ENCODE assay signal across 11 cellular contexts in genomic region chr12:62808166-62808879, GRCh38.
DNase-seq lines count a peak whose midpoint lies in the region; ATAC-seq and TF ChIP-seq lines count a peak whose summit lies in the region.
"Had no signal": no experiment of that assay in that cellular context is flagged by ENCODE, and none has a peak within 500 bp of the region (broad histone marks: within the 10 kb centered on the region; RNA-seq: fewer than 3 reads in every experiment).

No MANE protein-coding gene starts in this region.

- H3K4me1 ChIP-seq in HAP-1: peaks cover 3% of the 10 kb centered on the region; the same call in 1 of the 2 replicates
- H3K4me1 ChIP-seq in psoas muscle: no peaks in the 10 kb centered on the region
- H3K4me1 ChIP-seq in body of pancreas: peaks cover 5% of the 10 kb centered on the region

- TF ChIP-seq POLR2A in GM18505 (IDR thresholded peaks at IDR 0.05; ENCODE audit: borderline replicate concordance, extremely low read depth, insufficient read depth, insufficient read length) (no peak), body of pancreas (IDR thresholded peaks at IDR 0.05) (no peak)

- in situ Hi-C loops in HAP-1 (cut with MboI; ENCODE audit: low sequenced_read_pairs): no loop called here

- H3K9me3 ChIP-seq in HAP-1 (no peaks in the 10 kb centered on the region), psoas muscle (no peaks in the 10 kb centered on the region), body of pancreas (no peaks in the 10 kb centered on the region)
- H3K9me3 ChIP-seq: tibial artery had no signal

- TF ChIP-seq CTCF in psoas muscle (IDR thresholded peaks at IDR 0.05): no peak
- no peak for TF ChIP-seq CTCF in body of pancreas (IDR thresholded peaks at IDR 0.05)

- H3K36me3 ChIP-seq in HAP-1 (replicated peaks): no peaks in the 10 kb centered on the region
- H3K36me3 ChIP-seq in psoas muscle (ENCODE audit: insufficient read depth in 1 of 2, low read depth in 1 of 2): no peaks in the 10 kb centered on the region
- no peaks in the 10 kb centered on the region for H3K36me3 ChIP-seq in body of pancreas (replicated peaks in 1 of 2; ENCODE audit: insufficient read depth in 1 of 2, low read depth in 2 of 2)
- H3K36me3 ChIP-seq: tibial artery had no signal

- no peak overlapping the region for H3K27ac ChIP-seq in psoas muscle
- no peak overlapping the region for H3K27ac ChIP-seq in body of pancreas
- H3K27ac ChIP-seq: tibial artery had no signal

- ATAC-seq in GM18505 (IDR thresholded peaks at IDR 0.05; ENCODE audit: unreplicated experiment) (peak; percentile 56), GM19395 (IDR thresholded peaks at IDR 0.05; ENCODE audit: unreplicated experiment) (peak; percentile 74), HG02885 (IDR thresholded peaks at IDR 0.05; ENCODE audit: poor library complexity, unreplicated experiment) (peak; percentile 86), psoas muscle (no peak), body of pancreas (no peak)
- ATAC-seq: T-cell had no signal

- no peaks in the 10 kb centered on the region for H3K27me3 ChIP-seq in HAP-1 (ENCODE audit: low read depth)
- no peaks in the 10 kb centered on the region for H3K27me3 ChIP-seq in psoas muscle (ENCODE audit: insufficient read depth in 3 of 3, low read length in 2 of 3)
- H3K27me3 ChIP-seq in body of pancreas: no peaks in the 10 kb centered on the region
- H3K27me3 ChIP-seq: tibial artery had no signal

- intact Hi-C loops in psoas muscle (cut with DNase I) (loop anchor here in 1 of 2 donors (10.0 kb wide), 1 partner anchor 374 kb away; no protein-coding TSS in a partner anchor), body of pancreas (cut with DNase I) (no loop called here)

- H3K4me3 ChIP-seq in HAP-1 (no peak overlapping the region), psoas muscle (no peak overlapping the region), body of pancreas (no peak overlapping the region)
- H3K4me3 ChIP-seq: tibial artery had no signal

- peak; percentile 94 for DNase-seq in NCI-H524 treated with DMSO at 0.1 percent for 48 hours (lab: John Stamatoyannopoulos, UW)
- no peak for DNase-seq in D341Med (ENCODE audit: low spot score)
- DNase-seq in HAP-1 (ENCODE audit: low spot score in 2 of 2): no peak
- no peak for DNase-seq in psoas muscle
- DNase-seq in body of pancreas: no peak
- DNase-seq: NK-92 treated with Interleukin-12 subunit alpha and Interleukin-12 subunit beta, amount 100 ng/mL, for 24 hours; T-cell; tibial artery had no signal

- WGBS in psoas muscle, 3 donors: 89 to 91% (median 91%) methylated on average over 4 of the region's 4 CpGs
- WGBS in body of pancreas, 2 donors: 83 to 91% methylated on average over 4 of the region's 4 CpGs

Comparison
In these comparisons a context has a peak if more than half of its experiments do, and no peak if none do; other contexts are left out.
1. ATAC-seq: peak in GM18505 (single experiment), GM19395 (single experiment) and HG02885 (single experiment); none in psoas muscle (0 of 4) and body of pancreas (single experiment).